11 cellular contexts compared by ENCODE assay signal in genomic region chr7:20744913-20745587, GRCh38.
DNase-seq lines count a peak whose midpoint lies in the region; ATAC-seq lines count a peak whose summit lies in the region.
"Had no signal": no experiment of that assay in that cellular context is flagged by ENCODE, and none has a peak within 500 bp of the region (broad histone marks: within the 10 kb centered on the region; RNA-seq: fewer than 3 reads in every experiment).

No MANE protein-coding gene starts in this region.

- no peak for ATAC-seq in HG03045 (IDR thresholded peaks at IDR 0.05; ENCODE audit: unreplicated experiment)
- no peak for ATAC-seq in HG03521 (IDR thresholded peaks at IDR 0.05; ENCODE audit: unreplicated experiment)
- ATAC-seq: body of pancreas; stimulated activated memory B cell treated with anti-CD40 and anti-IgM and Interleukin-4, amounts not matched to agents 10 μg/mL and 1 μg/mL and 100 μg/mL, for 72 hours had no signal

- peak; percentile 92 for DNase-seq in DMS53 treated with DMSO at 0.1 percent for 48 hours (lab: John Stamatoyannopoulos, UW; ENCODE audit: unreplicated experiment)
- peak; percentile 23 for DNase-seq in NCI-H1048 (lab: John Stamatoyannopoulos, UW)
- peak; percentile 15 for DNase-seq in OCI-M1 (lab: John Stamatoyannopoulos, UW)
- DNase-seq in iPS-NIHi11 (ENCODE audit: low spot score): peak; percentile 41
- DNase-seq in NOMO-1 treated with dmso at 0.1 percent for 144 hours (lab: John Stamatoyannopoulos, UW; ENCODE audit: unreplicated experiment): no peak
- no peak for DNase-seq in iPS-NIHi7 (ENCODE audit: extremely low spot score)
- DNase-seq: activated CD4-positive, alpha-beta memory T cell treated with anti-CD3 and anti-CD28 coated beads, Interleukin-2, amount 10 ng/mL, durations not matched to agents 7 days and 5 days; body of pancreas had no signal

Comparison
In these comparisons a context has a peak if more than half of its experiments do, and no peak if none do; other contexts are left out.
1. DNase-seq: peak in DMS53 treated with DMSO at 0.1 percent for 48 hours (single experiment), NCI-H1048 (single experiment), OCI-M1 (single experiment) and iPS-NIHi11 (single experiment); none in NOMO-1 treated with dmso at 0.1 percent for 144 hours (single experiment) and iPS-NIHi7 (single experiment).